ENCODE assay signal across 8 cellular contexts in the genomic region with DNA sequence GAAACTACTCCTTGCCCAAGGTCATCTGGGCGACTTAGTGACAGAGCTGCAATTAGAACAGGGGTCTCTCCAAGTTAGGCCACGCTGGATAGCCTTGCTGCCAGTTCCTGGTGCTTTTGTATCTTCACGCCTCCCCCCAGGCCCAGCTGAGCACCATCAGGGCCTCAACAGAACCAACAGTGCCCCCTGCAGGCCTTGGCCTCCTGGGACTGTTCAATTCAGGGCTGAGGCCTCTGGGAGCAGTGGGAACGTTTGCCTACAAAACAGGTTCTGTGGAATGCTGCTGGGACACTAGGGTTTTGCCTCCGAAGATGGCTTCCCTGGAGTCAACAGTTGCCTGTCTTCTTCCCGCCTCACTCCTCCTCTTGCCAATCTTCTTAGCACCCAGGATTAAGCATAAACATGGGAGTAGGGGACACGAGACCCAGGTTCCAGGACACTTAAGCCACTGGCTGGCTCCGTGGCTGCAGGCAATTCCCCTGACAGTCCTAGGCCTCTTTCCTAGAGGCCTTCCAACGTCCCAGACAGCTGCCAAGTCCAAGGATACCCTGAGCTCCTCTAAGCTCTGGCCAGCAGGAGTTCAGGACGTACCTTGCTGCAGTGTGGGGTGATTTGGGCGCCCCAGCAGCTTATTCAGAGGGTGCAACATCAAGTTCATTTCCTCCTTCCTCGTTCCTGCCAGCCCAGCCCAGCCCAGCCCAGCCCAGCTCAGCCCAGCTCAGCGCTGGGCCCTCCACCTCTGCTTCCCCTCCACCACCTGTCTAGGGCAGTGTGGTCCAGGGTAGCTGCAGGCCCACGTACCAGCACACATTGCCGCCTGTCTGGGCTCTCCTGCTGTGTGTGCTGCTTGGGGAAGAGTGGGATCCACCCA.
DNase-seq lines count a peak whose midpoint lies in the region; ATAC-seq and TF ChIP-seq lines count a peak whose summit lies in the region.

No MANE protein-coding gene starts in this region.

- DNase-seq in cardiac muscle cell (ENCODE audit: low read depth in 1 of 2, low spot score in 1 of 2) = peak; percentile 50 to 80
- DNase-seq in right atrium auricular region (ENCODE audit: low spot score) = no peak
- DNase-seq in NCI-H510A (lab: John Stamatoyannopoulos, UW) = peak; percentile 75
- DNase-seq in activated T-cell treated with anti-CD3 and anti-CD28 coated beads for 4 hours = peak; percentile 17
- peak; percentile 72 for DNase-seq in globus pallidus (ENCODE audit: low spot score)
- DNase-seq in putamen (ENCODE audit: low spot score) = peak; percentile 38
- no peak for DNase-seq in NCI-H2171 treated with DMSO at 0.1 percent for 48 hours (lab: John Stamatoyannopoulos, UW)

- H3K4me3 ChIP-seq in cardiac muscle cell (no peak overlapping the region), right atrium auricular region (no peak overlapping the region)

- TF ChIP-seq CTCF in cardiac muscle cell (IDR thresholded peaks at IDR 0.05; ENCODE audit: low read depth, low read length) = peak; percentile 62
- peak in 1 of 2 donors; percentile 52 for TF ChIP-seq CTCF in right atrium auricular region (IDR thresholded peaks at IDR 0.05)

- H3K4me1 ChIP-seq in cardiac muscle cell (ENCODE audit: low read depth) = peaks cover 7% of the 10 kb centered on the region
- peaks cover 0 to 14% of the 10 kb centered on the region in 2 donors for H3K4me1 ChIP-seq in right atrium auricular region

- no peaks in the 10 kb centered on the region for H3K36me3 ChIP-seq in cardiac muscle cell
- no peaks in the 10 kb centered on the region for H3K36me3 ChIP-seq in right atrium auricular region

- no peak for ATAC-seq in GM21717 (IDR thresholded peaks at IDR 0.05; ENCODE audit: unreplicated experiment)

- H3K27me3 ChIP-seq in cardiac muscle cell (peaks cover 12% of the 10 kb centered on the region), right atrium auricular region (peaks cover 7 to 11% of the 10 kb centered on the region in 2 donors)

- H3K9me3 ChIP-seq in cardiac muscle cell (ENCODE audit: low read depth) = no peaks in the 10 kb centered on the region
- no peaks in the 10 kb centered on the region for H3K9me3 ChIP-seq in right atrium auricular region

- H3K27ac ChIP-seq in cardiac muscle cell (no peak overlapping the region), right atrium auricular region (no peak overlapping the region)

Comparison
In these comparisons a context has a peak if more than half of its experiments do, and no peak if none do; other contexts are left out.
1. DNase-seq: peak in cardiac muscle cell (2 of 2), NCI-H510A (single experiment), activated T-cell treated with anti-CD3 and anti-CD28 coated beads for 4 hours (single experiment), globus pallidus (single experiment) and putamen (single experiment); none in right atrium auricular region (single experiment) and NCI-H2171 treated with DMSO at 0.1 percent for 48 hours (single experiment).